Comparison of ENCODE assay signal across 1 cellular context in the genomic region with DNA sequence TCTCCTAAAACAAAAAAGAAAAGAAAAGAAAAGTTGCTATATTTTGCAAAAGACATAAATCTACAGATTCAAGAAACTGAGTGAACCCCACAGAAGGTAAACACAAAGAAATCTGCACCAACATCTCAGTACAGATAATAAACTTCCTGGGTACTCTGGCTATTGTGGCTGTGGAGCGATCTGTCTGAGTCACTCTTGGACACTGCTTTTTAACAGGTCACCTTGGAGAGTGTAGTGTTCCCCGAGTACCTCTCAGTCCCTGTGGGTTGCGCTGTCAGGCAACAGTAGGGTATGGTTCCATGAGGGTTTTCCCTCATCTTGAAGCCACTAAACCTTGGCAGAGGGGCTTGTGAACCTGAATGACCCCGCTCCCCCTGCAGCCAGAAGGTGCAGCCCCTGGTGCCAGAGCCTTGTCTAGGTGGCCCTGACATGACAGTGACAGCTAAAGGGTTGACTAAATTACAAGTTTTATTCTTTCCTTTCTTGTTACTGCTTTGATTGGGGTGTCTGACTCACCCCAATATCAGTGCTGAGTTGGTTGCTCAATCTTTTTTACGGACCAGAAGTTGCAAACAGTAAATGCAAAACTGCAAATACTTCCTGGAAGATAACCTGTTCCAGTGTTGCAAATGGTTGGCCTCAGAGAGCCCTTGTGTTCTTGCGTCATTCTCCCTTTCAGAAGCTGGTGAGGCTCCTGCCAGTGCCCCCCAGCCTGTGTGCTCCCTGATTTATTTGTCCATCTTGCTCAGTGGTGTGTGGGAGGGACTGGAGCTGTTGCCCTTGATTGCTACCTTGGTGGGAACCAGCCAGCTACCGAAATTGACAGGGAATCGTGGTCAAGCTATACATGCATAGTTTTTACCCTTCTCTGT.
TF ChIP-seq lines count a peak whose summit lies in the region.

No MANE protein-coding gene starts in this region.

TF ChIP-seq in SK-N-SH treated with all-trans-retinoic acid at 6 μM for 48 hours, 23 proteins besides CTCF, POLR2A, EP300 and RAD21 (continued from another document):
- TF ChIP-seq, protein P1, sequence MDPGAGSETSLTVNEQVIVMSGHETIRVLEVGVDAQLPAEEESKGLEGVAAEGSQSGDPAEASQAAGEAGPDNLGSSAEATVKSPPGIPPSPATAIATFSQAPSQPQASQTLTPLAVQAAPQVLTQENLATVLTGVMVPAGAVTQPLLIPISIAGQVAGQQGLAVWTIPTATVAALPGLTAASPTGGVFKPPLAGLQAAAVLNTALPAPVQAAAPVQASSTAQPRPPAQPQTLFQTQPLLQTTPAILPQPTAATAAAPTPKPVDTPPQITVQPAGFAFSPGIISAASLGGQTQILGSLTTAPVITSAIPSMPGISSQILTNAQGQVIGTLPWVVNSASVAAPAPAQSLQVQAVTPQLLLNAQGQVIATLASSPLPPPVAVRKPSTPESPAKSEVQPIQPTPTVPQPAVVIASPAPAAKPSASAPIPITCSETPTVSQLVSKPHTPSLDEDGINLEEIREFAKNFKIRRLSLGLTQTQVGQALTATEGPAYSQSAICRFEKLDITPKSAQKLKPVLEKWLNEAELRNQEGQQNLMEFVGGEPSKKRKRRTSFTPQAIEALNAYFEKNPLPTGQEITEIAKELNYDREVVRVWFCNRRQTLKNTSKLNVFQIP (CRISPR knock-in tag; IDR thresholded peaks at IDR 0.05; ENCODE audit: borderline replicate concordance, low read depth): no peak
- TF ChIP-seq PPARA (CRISPR knock-in tag; IDR thresholded peaks at IDR 0.05; ENCODE audit: borderline replicate concordance): no peak
- no peak for TF ChIP-seq ZNF8 (CRISPR knock-in tag; IDR thresholded peaks at IDR 0.05)
- no peak for TF ChIP-seq TOX (CRISPR knock-in tag; IDR thresholded peaks at IDR 0.05; ENCODE audit: borderline replicate concordance)
- no peak for TF ChIP-seq CSDC2 (CRISPR knock-in tag; IDR thresholded peaks at IDR 0.05)
- TF ChIP-seq, protein P2, sequence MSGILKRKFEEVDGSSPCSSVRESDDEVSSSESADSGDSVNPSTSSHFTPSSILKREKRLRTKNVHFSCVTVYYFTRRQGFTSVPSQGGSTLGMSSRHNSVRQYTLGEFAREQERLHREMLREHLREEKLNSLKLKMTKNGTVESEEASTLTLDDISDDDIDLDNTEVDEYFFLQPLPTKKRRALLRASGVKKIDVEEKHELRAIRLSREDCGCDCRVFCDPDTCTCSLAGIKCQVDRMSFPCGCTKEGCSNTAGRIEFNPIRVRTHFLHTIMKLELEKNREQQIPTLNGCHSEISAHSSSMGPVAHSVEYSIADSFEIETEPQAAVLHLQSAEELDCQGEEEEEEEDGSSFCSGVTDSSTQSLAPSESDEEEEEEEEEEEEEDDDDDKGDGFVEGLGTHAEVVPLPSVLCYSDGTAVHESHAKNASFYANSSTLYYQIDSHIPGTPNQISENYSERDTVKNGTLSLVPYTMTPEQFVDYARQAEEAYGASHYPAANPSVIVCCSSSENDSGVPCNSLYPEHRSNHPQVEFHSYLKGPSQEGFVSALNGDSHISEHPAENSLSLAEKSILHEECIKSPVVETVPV (CRISPR knock-in tag; IDR thresholded peaks at IDR 0.05): no peak
- TF ChIP-seq, protein P3, sequence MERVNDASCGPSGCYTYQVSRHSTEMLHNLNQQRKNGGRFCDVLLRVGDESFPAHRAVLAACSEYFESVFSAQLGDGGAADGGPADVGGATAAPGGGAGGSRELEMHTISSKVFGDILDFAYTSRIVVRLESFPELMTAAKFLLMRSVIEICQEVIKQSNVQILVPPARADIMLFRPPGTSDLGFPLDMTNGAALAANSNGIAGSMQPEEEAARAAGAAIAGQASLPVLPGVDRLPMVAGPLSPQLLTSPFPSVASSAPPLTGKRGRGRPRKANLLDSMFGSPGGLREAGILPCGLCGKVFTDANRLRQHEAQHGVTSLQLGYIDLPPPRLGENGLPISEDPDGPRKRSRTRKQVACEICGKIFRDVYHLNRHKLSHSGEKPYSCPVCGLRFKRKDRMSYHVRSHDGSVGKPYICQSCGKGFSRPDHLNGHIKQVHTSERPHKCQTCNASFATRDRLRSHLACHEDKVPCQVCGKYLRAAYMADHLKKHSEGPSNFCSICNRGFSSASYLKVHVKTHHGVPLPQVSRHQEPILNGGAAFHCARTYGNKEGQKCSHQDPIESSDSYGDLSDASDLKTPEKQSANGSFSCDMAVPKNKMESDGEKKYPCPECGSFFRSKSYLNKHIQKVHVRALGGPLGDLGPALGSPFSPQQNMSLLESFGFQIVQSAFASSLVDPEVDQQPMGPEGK (CRISPR knock-in tag; IDR thresholded peaks at IDR 0.05; ENCODE audit: borderline replicate concordance): no peak
- TF ChIP-seq ZC3H10 (CRISPR knock-in tag; IDR thresholded peaks at IDR 0.05): no peak
- no peak for TF ChIP-seq SNAI2 (CRISPR knock-in tag; IDR thresholded peaks at IDR 0.05)
- TF ChIP-seq BACH2 (CRISPR knock-in tag; IDR thresholded peaks at IDR 0.05; ENCODE audit: borderline replicate concordance): no peak
- no peak for TF ChIP-seq TCF4 (CRISPR knock-in tag; IDR thresholded peaks at IDR 0.05; ENCODE audit: borderline replicate concordance)
